20 cellular contexts compared by ENCODE assay signal in genomic region chr5:81189875-81190467, GRCh38. TPM values are rescaled to one million over a fixed set of nuclear protein-coding genes. Genes with fewer than 3 reads are reported as not detected.
DNase-seq lines count a peak whose midpoint lies in the region; ATAC-seq and TF ChIP-seq lines count a peak whose summit lies in the region.
"Had no signal": no experiment of that assay in that cellular context is flagged by ENCODE, and none has a peak within 500 bp of the region (broad histone marks: within the 10 kb centered on the region; RNA-seq: fewer than 3 reads in every experiment).

No MANE protein-coding gene starts in this region.

- H3K4me1 Mint-ChIP-seq in nephron progenitor cell, result peaks cover 32% of the 10 kb centered on the region

- intact Hi-C loops in heart left ventricle (cut with DNase I), result loop anchor here in 9 of 10 donors (5.0 to 10.0 kb wide), 11 partner anchors 105 to 708 kb away; partner anchors contain the start of genes FAM151B (in 1 of the 9) and RASGRF2 (in 1 of the 9)

- H3K27ac Mint-ChIP-seq in nephron progenitor cell, result peak overlapping the region; percentile 17

- WGBS in heart left ventricle, 4 donors, result 52 to 63% (median 58%) methylated on average over 14 of the region's 14 CpGs

- H3K27me3 Mint-ChIP-seq in nephron progenitor cell (ENCODE audit: low read depth, poor library complexity), result peaks cover 12% of the 10 kb centered on the region

- no peak for TF ChIP-seq POLR2A in heart left ventricle (IDR thresholded peaks at IDR 0.05)

- H3K9me3 ChIP-seq in heart left ventricle, result no peaks in the 10 kb centered on the region
- H3K9me3 ChIP-seq: SJSA1 had no signal

- peak; percentile 59 to 76 (median 74) for ATAC-seq in heart left ventricle

- no peak overlapping the region for H3K4me3 Mint-ChIP-seq in nephron progenitor cell

- peak overlapping the region in 1 of 12 donors; percentile 10 for H3K27ac ChIP-seq in heart left ventricle
- H3K27ac ChIP-seq: PC-9, RWPE1, SJSA1 had no signal

- DNase-seq in ELF-1 (ENCODE audit: low read depth, low spot score) (peak; percentile 70), OCI-M1 (lab: John Stamatoyannopoulos, UW) (peak; percentile 72), heart left ventricle (peak in 1 of 5 donors; percentile 42), nephron progenitor cell (no peak), foreskin fibroblast (no peak), SIG-M5 treated with dmso at 0.1 percent for 504 hours (lab: John Stamatoyannopoulos, UW; ENCODE audit: unreplicated experiment) (no peak), NCI-H2196 treated with DMSO at 0.1 percent for 48 hours (lab: John Stamatoyannopoulos, UW; ENCODE audit: unreplicated experiment) (no peak)
- no peak for DNase-seq in stimulated activated CD4-positive, alpha-beta T cell treated with anti-CD3 and anti-CD28 coated beads, Interleukin-4, amount 100 ng/mL, for 4 hours
- DNase-seq: ACHN, C1 segment of cervical spinal cord, MV-4-11, NCI-H1694 treated with DMSO at 0.1 percent for 48 hours, NCI-H2107, NCI-H226, NCI-H524, NCI-H82, PC-9 had no signal

- TF ChIP-seq CTCF in heart left ventricle (IDR thresholded peaks at IDR 0.05) (no peak), nephron progenitor cell (IDR thresholded peaks at IDR 0.05) (no peak), foreskin fibroblast (IDR thresholded peaks at IDR 0.05; ENCODE audit: low read depth, low read length) (no peak)

- no peaks in the 10 kb centered on the region for H3K9me3 Mint-ChIP-seq in nephron progenitor cell

- no peaks in the 10 kb centered on the region for H3K36me3 ChIP-seq in heart left ventricle

- H3K4me3 ChIP-seq in heart left ventricle, result no peak overlapping the region
- H3K4me3 ChIP-seq in foreskin fibroblast (ENCODE audit: low read depth in 1 of 2, low read length in 2 of 2), result no peak overlapping the region
- H3K4me3 ChIP-seq: PC-9, SJSA1 had no signal

- H3K36me3 Mint-ChIP-seq in nephron progenitor cell (ENCODE audit: low read depth), result no peaks in the 10 kb centered on the region

- H3K27me3 ChIP-seq in heart left ventricle, result no peaks in the 10 kb centered on the region
- H3K27me3 ChIP-seq: SJSA1 had no signal

- peaks cover 0 to 20% (median 3%) of the 10 kb centered on the region in 12 donors for H3K4me1 ChIP-seq in heart left ventricle

RNA-seq across cellular contexts. Expression of gene CKMT2, which starts 43.2 kb away (rescaled TPM):
- total RNA-seq in heart left ventricle, result 1,000 to 10,000 TPM in 8 of 9 donors, 100 to 1,000 TPM in 1; 890 to 3,872 (median 1,758) TPM
- polyA plus RNA-seq in heart left ventricle, result 1,000 to 10,000 TPM; 1,102 to 2,805 TPM
- total RNA-seq: G401, PC-9, SJSA1 had no signal

Comparison
In these comparisons a context has a peak if more than half of its experiments do, and no peak if none do; other contexts are left out.
1. DNase-seq: peak in ELF-1 (single experiment) and OCI-M1 (single experiment); none in nephron progenitor cell (single experiment), foreskin fibroblast (0 of 2), SIG-M5 treated with dmso at 0.1 percent for 504 hours (single experiment), NCI-H2196 treated with DMSO at 0.1 percent for 48 hours (single experiment) and stimulated activated CD4-positive, alpha-beta T cell treated with anti-CD3 and anti-CD28 coated beads, Interleukin-4, amount 100 ng/mL, for 4 hours (0 of 2).